Comparison of ENCODE assay signal across 31 cellular contexts in the genomic region with DNA sequence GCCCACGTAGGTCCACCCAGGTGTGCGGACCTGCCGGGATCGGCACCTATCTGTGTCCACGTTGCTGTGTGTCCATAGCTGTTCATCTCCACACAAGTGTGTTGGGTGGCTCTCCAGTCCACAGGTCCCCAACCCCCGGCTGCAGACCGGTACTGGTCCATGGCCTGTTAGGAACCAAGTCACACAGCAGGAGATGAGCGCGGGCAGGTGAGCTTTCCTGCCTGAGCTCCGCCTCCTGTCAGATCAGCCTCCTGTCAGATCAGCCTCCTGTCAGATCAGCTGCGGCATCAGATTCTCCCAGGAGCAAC.
"Had no signal": no experiment of that assay in that cellular context is flagged by ENCODE, and none has a peak within 500 bp of the region (broad histone marks: within the 10 kb centered on the region; RNA-seq: fewer than 3 reads in every experiment).

No MANE protein-coding gene starts in this region.

- H3K36me3 Mint-ChIP-seq: activated naive CD4-positive, alpha-beta T cell treated with anti-CD3 and anti-CD28 coated beads, Interleukin-2, amount 50 U/mL, for 24 hours; activated naive CD8-positive, alpha-beta T cell treated with anti-CD3 and anti-CD28 coated beads for 36 hours; WTC11 had no signal

- H3K27me3 Mint-ChIP-seq: activated naive CD4-positive, alpha-beta T cell treated with anti-CD3 and anti-CD28 coated beads, Interleukin-2, amount 50 U/mL, for 24 hours had no signal

- H3K36me3 ChIP-seq: adrenal gland, esophagus squamous epithelium, gastroesophageal sphincter had no signal

- H3K4me3 Mint-ChIP-seq: activated CD8-positive, alpha-beta T cell treated with anti-CD3 and anti-CD28 coated beads for 36 hours; activated naive CD4-positive, alpha-beta T cell treated with anti-CD3 and anti-CD28 coated beads for 36 hours; activated naive CD4-positive, alpha-beta T cell treated with anti-CD3 and anti-CD28 coated beads, Interleukin-2, amount 50 U/mL, for 24 hours; activated naive CD8-positive, alpha-beta T cell treated with anti-CD3 and anti-CD28 coated beads for 36 hours; activated naive CD8-positive, alpha-beta T cell treated with anti-CD3 and anti-CD28 coated beads, Interleukin-2, amount 50 U/mL, for 24 hours; activated T-cell treated with anti-CD3 and anti-CD28 coated beads, Interleukin-2, amount 50 U/mL, for 4 hours; activated T-helper 17 cell treated with anti-CD3 and anti-CD28 coated beads, Interleukin-2, amount 50 U/mL, for 72 hours; effector memory CD8-positive, alpha-beta T cell; WTC11 had no signal

- H3K27ac ChIP-seq: body of pancreas, epithelial cell of prostate, esophagus squamous epithelium, gastroesophageal sphincter, VCaP had no signal

- H3K9me3 ChIP-seq: adrenal gland, body of pancreas, esophagus squamous epithelium, gastroesophageal sphincter had no signal

- ATAC-seq: activated CD8-positive, alpha-beta T cell treated with anti-CD3 and anti-CD28 coated beads for 36 hours; activated naive CD8-positive, alpha-beta T cell treated with anti-CD3 and anti-CD28 coated beads, Interleukin-2, amount 50 U/mL, for 24 hours; activated T-cell treated with anti-CD3 and anti-CD28 coated beads, Interleukin-2, amount 50 U/mL, for 4 hours; activated T-helper 17 cell treated with anti-CD3 and anti-CD28 coated beads, Interleukin-2, amount 50 U/mL, for 72 hours; effector memory CD8-positive, alpha-beta T cell; gastroesophageal sphincter; WTC11 had no signal

- H3K9me3 Mint-ChIP-seq: activated CD8-positive, alpha-beta T cell treated with anti-CD3 and anti-CD28 coated beads for 36 hours; activated naive CD4-positive, alpha-beta T cell treated with anti-CD3 and anti-CD28 coated beads for 36 hours; activated naive CD4-positive, alpha-beta T cell treated with anti-CD3 and anti-CD28 coated beads, Interleukin-2, amount 50 U/mL, for 24 hours; activated naive CD8-positive, alpha-beta T cell treated with anti-CD3 and anti-CD28 coated beads for 36 hours; activated naive CD8-positive, alpha-beta T cell treated with anti-CD3 and anti-CD28 coated beads, Interleukin-2, amount 50 U/mL, for 24 hours; activated T-cell treated with anti-CD3 and anti-CD28 coated beads, Interleukin-2, amount 50 U/mL, for 4 hours; activated T-helper 17 cell treated with anti-CD3 and anti-CD28 coated beads, Interleukin-2, amount 50 U/mL, for 72 hours; effector memory CD8-positive, alpha-beta T cell; WTC11 had no signal

- H3K4me1 ChIP-seq: adrenal gland, body of pancreas, esophagus squamous epithelium, gastroesophageal sphincter had no signal

- FAIRE-seq: colon, endometrium, endothelial cell of umbilical vein had no signal

- DNase-seq: activated CD4-positive, alpha-beta T cell treated with anti-CD3 and anti-CD28 coated beads for 48 hours; activated CD4-positive, alpha-beta T cell treated with anti-CD3 and anti-CD28 coated beads, Interleukin-2, amount 50 U/mL, for 1 hour; activated CD4-positive, alpha-beta T cell treated with anti-CD3 and anti-CD28 coated beads, Interleukin-2, amount 50 U/mL, for 48 hours; activated CD8-positive, alpha-beta memory T cell treated with anti-CD3 and anti-CD28 coated beads for 24 hours; activated CD8-positive, alpha-beta T cell treated with anti-CD3 and anti-CD28 coated beads for 36 hours; activated effector memory CD4-positive, alpha-beta T cell treated with Interleukin-2 at 50 U/mL for 16 hours; activated naive CD4-positive, alpha-beta T cell treated with anti-CD3 and anti-CD28 coated beads for 36 hours; activated naive CD8-positive, alpha-beta T cell treated with anti-CD3 and anti-CD28 coated beads for 36 hours; activated naive CD8-positive, alpha-beta T cell treated with anti-CD3 and anti-CD28 coated beads, Interleukin-2, amount 50 U/mL, for 24 hours; activated T-cell treated with anti-CD3 and anti-CD28 coated beads, Interleukin-2, amount 50 U/mL, for 4 hours; amygdala; aorta; body of pancreas; caudate nucleus; cortex of kidney; dermis blood vessel endothelial cell; effector CD4-positive, alpha-beta T cell; effector memory CD8-positive, alpha-beta T cell; esophagus squamous epithelium; foreskin melanocyte; T-helper 2 cell had no signal

- H3K27ac Mint-ChIP-seq: activated CD8-positive, alpha-beta T cell treated with anti-CD3 and anti-CD28 coated beads for 36 hours; activated naive CD4-positive, alpha-beta T cell treated with anti-CD3 and anti-CD28 coated beads for 36 hours; activated naive CD4-positive, alpha-beta T cell treated with anti-CD3 and anti-CD28 coated beads, Interleukin-2, amount 50 U/mL, for 24 hours; activated naive CD8-positive, alpha-beta T cell treated with anti-CD3 and anti-CD28 coated beads for 36 hours; activated naive CD8-positive, alpha-beta T cell treated with anti-CD3 and anti-CD28 coated beads, Interleukin-2, amount 50 U/mL, for 24 hours; activated T-helper 17 cell treated with anti-CD3 and anti-CD28 coated beads, Interleukin-2, amount 50 U/mL, for 72 hours; effector memory CD8-positive, alpha-beta T cell; WTC11 had no signal

- H3K4me3 ChIP-seq: adrenal gland, body of pancreas, esophagus squamous epithelium, gastroesophageal sphincter had no signal

- H3K27me3 ChIP-seq: adrenal gland, body of pancreas had no signal

- H3K4me1 Mint-ChIP-seq: activated naive CD4-positive, alpha-beta T cell treated with anti-CD3 and anti-CD28 coated beads, Interleukin-2, amount 50 U/mL, for 24 hours; activated naive CD8-positive, alpha-beta T cell treated with anti-CD3 and anti-CD28 coated beads for 36 hours; activated naive CD8-positive, alpha-beta T cell treated with anti-CD3 and anti-CD28 coated beads, Interleukin-2, amount 50 U/mL, for 24 hours; activated T-helper 17 cell treated with anti-CD3 and anti-CD28 coated beads, Interleukin-2, amount 50 U/mL, for 72 hours; WTC11 had no signal
